ENCODE assay signal across 8 cellular contexts in genomic region chr2:36780231-36780808, GRCh38.
A peak's percentile ranks its signal among the peaks of the same experiment; 100 is the strongest.
DNase-seq lines count a peak whose midpoint lies in the region; ATAC-seq and TF ChIP-seq lines count a peak whose summit lies in the region.

No MANE protein-coding gene starts in this region.

- no peaks in the 10 kb centered on the region for H3K9me2 ChIP-seq in OCI-LY1 (ENCODE audit: low read depth, low read length)

- TF ChIP-seq EP300 in suprapubic skin (IDR thresholded peaks at IDR 0.05): no peak

- H3K4me1 ChIP-seq in OCI-LY1 (ENCODE audit: insufficient read depth, low read length, severe bottlenecking) (no peaks in the 10 kb centered on the region), colonic mucosa (no peaks in the 10 kb centered on the region), lung (ENCODE audit: control insufficient read depth in 2 of 2, insufficient read depth in 2 of 2, low read length in 2 of 2) (peaks cover 0 to 4% of the 10 kb centered on the region in 2 donors), suprapubic skin (peaks cover 9% of the 10 kb centered on the region)

- no peak overlapping the region for H2AFZ ChIP-seq in OCI-LY1 (ENCODE audit: low read length)

- H3K9ac ChIP-seq in OCI-LY1 (ENCODE audit: low read length) (no peak overlapping the region), colonic mucosa (ENCODE audit: low read depth in 2 of 2, low read length in 2 of 2) (no peak overlapping the region)

- WGBS in lung, 2 donors: 3 to 6% methylated on average over 4 of the region's 4 CpGs
- WGBS in suprapubic skin: under 1% methylated on average over 4 of the region's 4 CpGs

- DNase-seq in AG10803 (ENCODE audit: low read depth) (peak; percentile 66), HT-29 (ENCODE audit: low spot score) (peak; percentile 76), colonic mucosa (no peak), lung (ENCODE audit: low spot score) (no peak), suprapubic skin (ENCODE audit: low spot score in 2 of 2) (no peak)

- H3K79me2 ChIP-seq in OCI-LY1 (ENCODE audit: insufficient read depth, low read length): no peaks in the 10 kb centered on the region

- intact Hi-C loops in colonic mucosa (cut with DNase I): loop anchor here (5.0 kb wide), 2 partner anchors 77 to 222 kb away; no protein-coding TSS in a partner anchor

- H3K9me3 ChIP-seq in OCI-LY1 (ENCODE audit: low read length): no peaks in the 10 kb centered on the region
- H3K9me3 ChIP-seq in colonic mucosa: no peaks in the 10 kb centered on the region
- no peaks in the 10 kb centered on the region for H3K9me3 ChIP-seq in lung (ENCODE audit: control insufficient read depth in 2 of 2, insufficient read depth in 1 of 2, low read length in 1 of 2)
- H3K9me3 ChIP-seq in suprapubic skin: no peaks in the 10 kb centered on the region

- H3K27ac ChIP-seq in OCI-LY1 (ENCODE audit: low read depth, low read length, poor library complexity, severe bottlenecking) (no peak overlapping the region), colonic mucosa (no peak overlapping the region), lung (ENCODE audit: low read depth in 1 of 2, low read length in 1 of 2) (no peak overlapping the region), suprapubic skin (no peak overlapping the region)

- no peaks in the 10 kb centered on the region; the same call in 1 of the 2 replicates for H3K27me3 ChIP-seq in OCI-LY1 (ENCODE audit: insufficient read depth, low read length)
- no peaks in the 10 kb centered on the region for H3K27me3 ChIP-seq in colonic mucosa
- no peaks in the 10 kb centered on the region for H3K27me3 ChIP-seq in lung (ENCODE audit: control insufficient read depth, insufficient read depth)
- no peaks in the 10 kb centered on the region for H3K27me3 ChIP-seq in suprapubic skin

- H4K20me1 ChIP-seq in OCI-LY1 (ENCODE audit: insufficient read depth, low read length): no peaks in the 10 kb centered on the region

- peak; percentile 84 for TF ChIP-seq CTCF in AG10803 (conservative IDR thresholded peaks at IDR 0.05; ENCODE audit: low read length)
- peak; percentile 78 for TF ChIP-seq CTCF in GM12873 (IDR thresholded peaks at IDR 0.05; ENCODE audit: insufficient read depth, low read depth, low read length, missing control alignments)
- peak; percentile 86 for TF ChIP-seq CTCF in OCI-LY1 (IDR thresholded peaks at IDR 0.05; ENCODE audit: low read length)
- peak; percentile 86 for TF ChIP-seq CTCF in colonic mucosa (IDR thresholded peaks at IDR 0.05)
- peak; percentile 63 for TF ChIP-seq CTCF in lung (IDR thresholded peaks at IDR 0.05; ENCODE audit: control extremely low read depth, extremely low read depth)
- TF ChIP-seq CTCF in suprapubic skin (IDR thresholded peaks at IDR 0.05): peak in 1 of 2 donors; percentile 72

- H3K36me3 ChIP-seq in OCI-LY1 (ENCODE audit: insufficient read depth, low read length) (no peaks in the 10 kb centered on the region), colonic mucosa (no peaks in the 10 kb centered on the region), lung (ENCODE audit: control insufficient read depth in 2 of 2, insufficient read depth in 2 of 2, low read length in 2 of 2) (no peaks in the 10 kb centered on the region), suprapubic skin (no peaks in the 10 kb centered on the region)

- TF ChIP-seq POLR2A in suprapubic skin (IDR thresholded peaks at IDR 0.05): no peak

- no peak overlapping the region for H3K4me2 ChIP-seq in OCI-LY1 (ENCODE audit: low read length)

- H3F3A ChIP-seq in OCI-LY1 (ENCODE audit: insufficient read depth, low read length): no peaks in the 10 kb centered on the region

- H3K4me3 ChIP-seq in AG10803 (ENCODE audit: low read length): peak overlapping the region; percentile 41
- H3K4me3 ChIP-seq in OCI-LY1 (ENCODE audit: low read depth, low read length, poor library complexity, severe bottlenecking): no peak overlapping the region
- no peak overlapping the region for H3K4me3 ChIP-seq in colonic mucosa
- H3K4me3 ChIP-seq in lung: no peak overlapping the region
- no peak overlapping the region for H3K4me3 ChIP-seq in suprapubic skin

- ATAC-seq in lung (ENCODE audit: insufficient read depth, low FRiP score) (no peak), HG03139 (IDR thresholded peaks at IDR 0.05; ENCODE audit: unreplicated experiment) (no peak)

Comparison
In these comparisons a context has a peak if more than half of its experiments do, and no peak if none do; other contexts are left out.
1. DNase-seq: peak in AG10803 (single experiment) and HT-29 (single experiment); none in colonic mucosa (single experiment), lung (single experiment) and suprapubic skin (0 of 2).